ENCODE assay signal across 10 cellular contexts in genomic region chr1:226690460-226690982, GRCh38. TPM values are rescaled to one million over a fixed set of nuclear protein-coding genes. Genes with fewer than 3 reads are reported as not detected.
DNase-seq lines count a peak whose midpoint lies in the region; ATAC-seq, FAIRE-seq and TF ChIP-seq lines count a peak whose summit lies in the region.
"Had no signal": no experiment of that assay in that cellular context is flagged by ENCODE, and none has a peak within 500 bp of the region (broad histone marks: within the 10 kb centered on the region; RNA-seq: fewer than 3 reads in every experiment).

No MANE protein-coding gene starts in this region.

- TF ChIP-seq CTCF in GM12878 (IDR thresholded peaks at IDR 0.05 in 2 of 3, conservative IDR thresholded peaks at IDR 0.05 in 1 of 3; ENCODE audit: control insufficient read depth in 2 of 3, extremely low read depth in 1 of 3, insufficient read depth in 1 of 3, low read depth in 3 of 3, low read length in 3 of 3), result no peak

- RAD21 ChIA-PET in GM12878 (lab: Charles Lee; ENCODE audit: unreplicated experiment), result no interaction called here

- in situ Hi-C loops in GM12878 (cut with MboI), result no loop called here

- FAIRE-seq in GM12878 (lab: Jason Lieb, UNC), result peak; percentile 44

- BruUV-seq in GM12878 (replicated peaks; lab: Mats Ljungman, UMichigan), result no TSS peak

- no peaks in the 10 kb centered on the region for H3K9me3 ChIP-seq in CD4-positive, CD25-positive, alpha-beta regulatory T cell (ENCODE audit: control insufficient read depth in 2 of 2, low read length in 2 of 2)
- H3K9me3 ChIP-seq in GM12878 (replicated peaks; ENCODE audit: control insufficient read depth, insufficient read depth, low read length) (no peaks in the 10 kb centered on the region), mucosa of rectum (ENCODE audit: control insufficient read depth in 2 of 2, low read length in 2 of 2) (no peaks in the 10 kb centered on the region)
- H3K9me3 ChIP-seq: SJSA1 had no signal

- peaks cover 40% of the 10 kb centered on the region for H3K36me3 Mint-ChIP-seq in CD4-positive, CD25-positive, alpha-beta regulatory T cell

- H3K27ac Mint-ChIP-seq in CD4-positive, CD25-positive, alpha-beta regulatory T cell, result peak overlapping the region; percentile 98 to 99 (median 99)

- H3K9me3 Mint-ChIP-seq in CD4-positive, CD25-positive, alpha-beta regulatory T cell, result no peaks in the 10 kb centered on the region

- H2AFZ ChIP-seq in GM12878 (ENCODE audit: control insufficient read depth, low read depth, low read length), result no peak overlapping the region

- 53% methylated on average over 8 of the region's 8 CpGs for WGBS in GM12878 (ENCODE audit: insufficient coverage, insufficient replicate concordance, low lambda C conversion rate, missing lambda C conversion rate)

- peak; percentile 60 to 78 (median 66) for DNase-seq in CD4-positive, CD25-positive, alpha-beta regulatory T cell
- DNase-seq in NCI-H510A (lab: John Stamatoyannopoulos, UW), result peak; percentile 81
- DNase-seq in GM12878 (ENCODE audit: low read depth, low spot score), result no peak
- DNase-seq in globus pallidus (ENCODE audit: low spot score), result no peak
- DNase-seq in NCI-H82 treated with DMSO at 0.1 percent for 48 hours (lab: John Stamatoyannopoulos, UW; ENCODE audit: unreplicated experiment), result no peak
- no peak for DNase-seq in C1 segment of cervical spinal cord (lab: John Stamatoyannopoulos, UW)
- no peak for DNase-seq in retina
- DNase-seq: glutamatergic neuron had no signal

- peak overlapping the region; percentile 94 for H3K27ac ChIP-seq in CD4-positive, CD25-positive, alpha-beta regulatory T cell (ENCODE audit: insufficient read depth, low read length, poor library complexity, severe bottlenecking)
- H3K27ac ChIP-seq in GM12878 (ENCODE audit: control insufficient read depth, insufficient read depth) (no peak overlapping the region), mucosa of rectum (ENCODE audit: low read depth in 2 of 2, low read length in 2 of 2) (peak overlapping the region; percentile 18 to 60)
- H3K27ac ChIP-seq: SJSA1 had no signal

- POLR2A ChIA-PET in GM12878 (lab: Charles Lee), result no interaction called here

- H3K4me1 Mint-ChIP-seq in CD4-positive, CD25-positive, alpha-beta regulatory T cell, result peaks cover 42 to 99% (median 88%) of the 10 kb centered on the region in 4 donors

- peak overlapping the region; percentile 60 to 89 (median 74) for H3K4me3 Mint-ChIP-seq in CD4-positive, CD25-positive, alpha-beta regulatory T cell

- no peaks in the 10 kb centered on the region for H3K27me3 Mint-ChIP-seq in CD4-positive, CD25-positive, alpha-beta regulatory T cell

- H4K20me1 ChIP-seq in GM12878 (ENCODE audit: control insufficient read depth, insufficient read depth), result no peaks in the 10 kb centered on the region

- ATAC-seq in CD4-positive, CD25-positive, alpha-beta regulatory T cell (ENCODE audit: low read depth in 2 of 2), result peak; percentile 21 to 45
- no peak for ATAC-seq in GM12878

- no peak for TF ChIP-seq RAD21 in GM12878 (IDR thresholded peaks at IDR 0.05; ENCODE audit: insufficient read depth, low read depth, low read length)

- no peak overlapping the region for H3K4me2 ChIP-seq in GM12878 (ENCODE audit: control insufficient read depth, insufficient read depth)

- H3K4me1 ChIP-seq in CD4-positive, CD25-positive, alpha-beta regulatory T cell (ENCODE audit: control insufficient read depth, insufficient read depth, low read length, poor library complexity, severe bottlenecking), result peaks cover 91% of the 10 kb centered on the region
- peaks cover 18% of the 10 kb centered on the region for H3K4me1 ChIP-seq in GM12878 (ENCODE audit: control insufficient read depth, insufficient read depth, low read length)
- H3K4me1 ChIP-seq in mucosa of rectum (ENCODE audit: control insufficient read depth in 2 of 2, insufficient read depth in 2 of 2, low read length in 2 of 2), result peaks cover 4 to 7% of the 10 kb centered on the region in 2 donors
- H3K4me1 ChIP-seq: SJSA1 had no signal

- SMC1A ChIA-PET in GM12878 (lab: Charles Lee; ENCODE audit: uncharacterized antibody, unreplicated experiment), result no interaction called here

- intact Hi-C loops in GM12878 (cut with micrococcal nuclease; ENCODE audit: unreplicated experiment), result no loop called here

- H3K27me3 ChIP-seq in CD4-positive, CD25-positive, alpha-beta regulatory T cell (ENCODE audit: control insufficient read depth, insufficient read depth, low read length), result no peaks in the 10 kb centered on the region
- H3K27me3 ChIP-seq in GM12878 (replicated peaks in 1 of 2; ENCODE audit: control insufficient read depth in 2 of 2, insufficient read depth in 2 of 2, low read length in 1 of 2) (no peaks in the 10 kb centered on the region), mucosa of rectum (ENCODE audit: control insufficient read depth in 2 of 2, insufficient read depth in 2 of 2, low read length in 2 of 2) (no peaks in the 10 kb centered on the region)
- H3K27me3 ChIP-seq: SJSA1 had no signal

- peak overlapping the region; percentile 69 for H3K4me3 ChIP-seq in CD4-positive, CD25-positive, alpha-beta regulatory T cell (ENCODE audit: low read depth, low read length)
- H3K4me3 ChIP-seq in GM12878 (no peak overlapping the region), mucosa of rectum (ENCODE audit: low read length in 2 of 2) (no peak overlapping the region)
- H3K4me3 ChIP-seq: SJSA1 had no signal

- peaks cover 17% of the 10 kb centered on the region for H3K36me3 ChIP-seq in CD4-positive, CD25-positive, alpha-beta regulatory T cell (ENCODE audit: control insufficient read depth, insufficient read depth, low read length)
- H3K36me3 ChIP-seq in GM12878 (ENCODE audit: control insufficient read depth in 2 of 2, insufficient read depth in 2 of 2, low read length in 1 of 2), result peaks cover 4 to 5% of the 10 kb centered on the region in 2 experiments; a peak in 2 of 4 replicates
- H3K36me3 ChIP-seq in mucosa of rectum (ENCODE audit: control insufficient read depth in 2 of 2, insufficient read depth in 2 of 2, low read length in 2 of 2), result no peaks in the 10 kb centered on the region
- H3K36me3 ChIP-seq: SJSA1 had no signal

- CTCF ChIA-PET in GM12878 (lab: Yijun Ruan, JAX), result no interaction called here

- H3K9ac ChIP-seq in GM12878 (ENCODE audit: control insufficient read depth, insufficient read depth, low read length) (no peak overlapping the region), mucosa of rectum (ENCODE audit: low read depth in 1 of 2, low read length in 2 of 2) (no peak overlapping the region)

- no peak for TF ChIP-seq EP300 in GM12878 (IDR thresholded peaks at IDR 0.05; ENCODE audit: borderline replicate concordance in 1 of 2, control insufficient read depth in 1 of 2, low read depth in 2 of 2, low read length in 2 of 2)

- peaks cover 6% of the 10 kb centered on the region for H3K79me2 ChIP-seq in GM12878 (ENCODE audit: control insufficient read depth, insufficient read depth, low read length)

- no peak for TF ChIP-seq POLR2A in GM12878 (IDR thresholded peaks at IDR 0.05; ENCODE audit: low read depth, low read length)

TF ChIP-seq in GM12878, 131 proteins besides CTCF, POLR2A, EP300 and RAD21 (continues in another document):
- TF ChIP-seq ZNF207 (IDR thresholded peaks at IDR 0.05; ENCODE audit: borderline replicate concordance), result no peak
- TF ChIP-seq JUNB (IDR thresholded peaks at IDR 0.05), result no peak
- no peak for TF ChIP-seq BCLAF1 (IDR thresholded peaks at IDR 0.05)
- no peak for TF ChIP-seq RAD51 (IDR thresholded peaks at IDR 0.05)
- TF ChIP-seq IKZF1 (conservative IDR thresholded peaks at IDR 0.05), result no peak
- no peak for TF ChIP-seq MYC (IDR thresholded peaks at IDR 0.05; ENCODE audit: insufficient read depth, insufficient read length, insufficient replicate concordance, low read length, severe bottlenecking)
- TF ChIP-seq TBL1XR1 (IDR thresholded peaks at IDR 0.05; ENCODE audit: low read depth, low read length), result no peak
- TF ChIP-seq SPI1 (IDR thresholded peaks at IDR 0.05; ENCODE audit: borderline replicate concordance, insufficient read depth, low read depth, low read length), result no peak

RNA-seq across cellular contexts. Expression of gene ITPKB, which starts 48.6 kb away (rescaled TPM):
- total RNA-seq in CD4-positive, CD25-positive, alpha-beta regulatory T cell, result 216 TPM
- 10 to 100 TPM; 38.5 to 60.2 (median 44.8) TPM for polyA plus RNA-seq in CD4-positive, CD25-positive, alpha-beta regulatory T cell
- 128 and 140 TPM in 2 replicates for total RNA-seq in GM12878 (2013; cell fraction: nucleolus; rRNA removed)
- total RNA-seq in GM12878 (2014; rRNA removed) (16.5 and 17.5 TPM in 2 replicates), GM12878 (2014; rRNA removed; fragmentation: Illumina TruSeq; extraction: Trizol) (14.2 and 14.6 TPM in 2 replicates), GM12878 (2021) (34.4 and 38.7 TPM in 2 replicates)
- polyA plus RNA-seq in GM12878 (2011; ENCODE audit: low read depth), result 4.5 TPM
- polyA plus RNA-seq in GM12878 (2011; rRNA removed) (8.8 and 11.6 TPM in 2 replicates), GM12878 (2014; fragmentation: Illumina TruSeq; extraction: Trizol) (8.8 and 14.7 TPM in 2 replicates), GM12878 (2014; fragmentation: Nextera tagmentation; extraction: Ambion mirVana) (1 to 10 TPM; 1.3 TPM), GM12878 (2014; rRNA removed) (20.3 and 20.9 TPM in 2 replicates), GM12878 (2016; fragmentation: Nextera tagmentation; extraction: Ambion mirVana) (1 to 10 TPM; 2.2 to 5.2 TPM)
- polyA plus RNA-seq in GM12878 (2011; cell fraction: cytosol; rRNA removed), result 12.4 and 12.8 TPM in 2 replicates
- polyA plus RNA-seq in GM12878 (2011; cell fraction: nucleus; rRNA removed), result 20.1 and 27.3 TPM in 2 replicates
- 10.6 and 14.4 TPM in 2 replicates for polyA plus RNA-seq in GM12878 (2012)
- 18.1 and 33.2 TPM in 2 replicates for polyA minus RNA-seq in GM12878 (2011; rRNA and poly(A)+ RNA removed)
- polyA minus RNA-seq in GM12878 (2011; cell fraction: cytosol; rRNA and poly(A)+ RNA removed), result 11.4 and 12.6 TPM in 2 replicates
- polyA minus RNA-seq in GM12878 (2011; cell fraction: nucleus; rRNA and poly(A)+ RNA removed), result 28.3 and 47.7 TPM in 2 replicates

Comparison
In these comparisons a context has a peak if more than half of its experiments do, and no peak if none do; other contexts are left out.
1. DNase-seq: peak in CD4-positive, CD25-positive, alpha-beta regulatory T cell (3 of 3) and NCI-H510A (single experiment); none in GM12878 (single experiment), globus pallidus (single experiment), NCI-H82 treated with DMSO at 0.1 percent for 48 hours (single experiment), C1 segment of cervical spinal cord (0 of 14) and retina (single experiment).